ENCODE assay signal across 1 cellular context in the genomic region with DNA sequence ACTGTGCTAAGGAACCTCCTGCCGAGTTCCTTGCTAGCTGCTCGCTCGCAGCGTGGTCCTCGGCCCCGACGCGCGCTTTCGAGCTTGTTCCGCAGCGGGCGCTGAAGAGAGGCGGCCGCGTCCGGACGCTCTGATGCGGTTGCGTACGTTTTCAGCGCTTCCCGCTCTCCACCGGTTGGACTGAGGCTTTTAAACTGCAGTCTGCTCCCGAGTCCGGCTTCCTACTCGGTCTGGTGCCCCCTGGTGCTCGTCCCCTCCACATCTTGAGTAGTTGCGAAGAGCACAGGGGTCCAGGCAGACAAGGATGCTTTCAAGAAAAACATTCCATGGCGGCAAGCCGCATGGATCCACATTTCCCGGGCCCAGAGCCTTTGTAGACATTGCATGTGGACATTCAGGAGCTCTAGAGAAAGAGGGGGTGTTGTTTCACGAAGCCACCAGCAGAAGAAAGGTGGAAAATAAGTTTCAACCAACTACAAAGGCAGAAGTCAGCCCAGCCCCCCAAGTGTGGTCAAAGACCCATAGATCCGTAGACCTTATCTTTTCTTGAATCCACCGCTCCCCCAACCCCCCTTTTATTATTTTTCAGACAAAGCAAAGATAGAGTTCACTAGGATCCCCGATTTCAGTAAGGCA.
TF ChIP-seq lines count a peak whose summit lies in the region.

No MANE protein-coding gene starts in this region.

TF ChIP-seq in HepG2, 621 proteins besides CTCF, POLR2A, EP300 and RAD21 (continued from another document and continues in another):
- TF ChIP-seq ZNF264 (CRISPR knock-in tag; IDR thresholded peaks at IDR 0.05), result peak; percentile 86
- TF ChIP-seq KDM6A (CRISPR knock-in tag; IDR thresholded peaks at IDR 0.05; ENCODE audit: low read depth), result no peak
- TF ChIP-seq, protein P1, sequence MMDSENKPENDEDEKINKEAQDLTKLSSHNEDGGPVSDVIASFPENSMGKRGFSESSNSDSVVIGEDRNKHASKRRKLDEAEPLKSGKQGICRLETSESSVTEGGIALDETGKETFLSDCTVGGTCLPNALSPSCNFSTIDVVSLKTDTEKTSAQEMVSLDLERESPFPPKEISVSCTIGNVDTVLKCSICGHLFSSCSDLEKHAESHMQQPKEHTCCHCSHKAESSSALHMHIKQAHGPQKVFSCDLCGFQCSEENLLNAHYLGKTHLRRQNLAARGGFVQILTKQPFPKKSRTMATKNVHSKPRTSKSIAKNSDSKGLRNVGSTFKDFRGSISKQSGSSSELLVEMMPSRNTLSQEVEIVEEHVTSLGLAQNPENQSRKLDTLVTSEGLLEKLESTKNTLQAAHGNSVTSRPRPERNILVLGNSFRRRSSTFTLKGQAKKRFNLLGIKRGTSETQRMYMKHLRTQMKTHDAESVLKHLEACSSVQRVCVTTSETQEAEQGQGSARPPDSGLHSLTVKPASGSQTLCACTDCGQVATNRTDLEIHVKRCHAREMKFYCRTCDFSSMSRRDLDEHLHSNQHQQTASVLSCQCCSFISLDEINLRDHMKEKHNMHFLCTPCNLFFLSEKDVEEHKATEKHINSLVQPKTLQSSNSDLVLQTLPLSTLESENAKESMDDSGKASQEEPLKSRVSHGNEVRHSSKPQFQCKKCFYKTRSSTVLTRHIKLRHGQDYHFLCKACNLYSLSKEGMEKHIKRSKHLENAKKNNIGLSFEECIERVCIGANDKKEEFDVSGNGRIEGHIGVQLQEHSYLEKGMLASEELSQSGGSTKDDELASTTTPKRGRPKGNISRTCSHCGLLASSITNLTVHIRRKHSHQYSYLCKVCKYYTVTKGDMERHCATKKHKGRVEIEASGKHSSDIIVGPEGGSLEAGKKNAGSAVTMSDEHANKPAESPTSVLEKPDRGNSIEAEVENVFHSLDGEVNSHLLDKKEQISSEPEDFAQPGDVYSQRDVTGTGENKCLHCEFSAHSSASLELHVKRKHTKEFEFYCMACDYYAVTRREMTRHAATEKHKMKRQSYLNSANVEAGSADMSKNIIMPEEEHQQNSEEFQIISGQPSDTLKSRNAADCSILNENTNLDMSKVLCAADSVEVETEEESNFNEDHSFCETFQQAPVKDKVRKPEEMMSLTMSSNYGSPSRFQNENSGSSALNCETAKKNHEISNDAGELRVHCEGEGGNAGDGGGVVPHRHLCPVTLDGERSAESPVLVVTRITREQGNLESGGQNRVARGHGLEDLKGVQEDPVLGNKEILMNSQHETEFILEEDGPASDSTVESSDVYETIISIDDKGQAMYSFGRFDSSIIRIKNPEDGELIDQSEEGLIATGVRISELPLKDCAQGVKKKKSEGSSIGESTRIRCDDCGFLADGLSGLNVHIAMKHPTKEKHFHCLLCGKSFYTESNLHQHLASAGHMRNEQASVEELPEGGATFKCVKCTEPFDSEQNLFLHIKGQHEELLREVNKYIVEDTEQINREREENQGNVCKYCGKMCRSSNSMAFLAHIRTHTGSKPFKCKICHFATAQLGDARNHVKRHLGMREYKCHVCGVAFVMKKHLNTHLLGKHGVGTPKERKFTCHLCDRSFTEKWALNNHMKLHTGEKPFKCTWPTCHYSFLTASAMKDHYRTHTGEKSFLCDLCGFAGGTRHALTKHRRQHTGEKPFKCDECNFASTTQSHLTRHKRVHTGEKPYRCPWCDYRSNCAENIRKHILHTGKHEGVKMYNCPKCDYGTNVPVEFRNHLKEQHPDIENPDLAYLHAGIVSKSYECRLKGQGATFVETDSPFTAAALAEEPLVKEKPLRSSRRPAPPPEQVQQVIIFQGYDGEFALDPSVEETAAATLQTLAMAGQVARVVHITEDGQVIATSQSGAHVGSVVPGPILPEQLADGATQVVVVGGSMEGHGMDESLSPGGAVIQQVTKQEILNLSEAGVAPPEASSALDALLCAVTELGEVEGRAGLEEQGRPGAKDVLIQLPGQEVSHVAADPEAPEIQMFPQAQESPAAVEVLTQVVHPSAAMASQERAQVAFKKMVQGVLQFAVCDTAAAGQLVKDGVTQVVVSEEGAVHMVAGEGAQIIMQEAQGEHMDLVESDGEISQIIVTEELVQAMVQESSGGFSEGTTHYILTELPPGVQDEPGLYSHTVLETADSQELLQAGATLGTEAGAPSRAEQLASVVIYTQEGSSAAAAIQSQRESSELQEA (CRISPR knock-in tag; IDR thresholded peaks at IDR 0.05; ENCODE audit: not compliant biosample characterization), result peak; percentile 76
- TF ChIP-seq SP1 (IDR thresholded peaks at IDR 0.05), result no peak
- peak; percentile 33; the same call in 1 of the 2 replicates for TF ChIP-seq SP1 (CRISPR knock-in tag; IDR thresholded peaks at IDR 0.05)
- TF ChIP-seq SAP130 (CRISPR knock-in tag; IDR thresholded peaks at IDR 0.05; ENCODE audit: low read depth), result peak; percentile 87
- 0 out of 2 replicates have a peak, but pooled peaks have one; percentile 78 for TF ChIP-seq ZNF44 (CRISPR knock-in tag; IDR thresholded peaks at IDR 0.05)
- TF ChIP-seq ZNF761 (CRISPR knock-in tag; conservative IDR thresholded peaks at IDR 0.05), result 0 out of 2 replicates have a peak, but pooled peaks have one; percentile 24
- TF ChIP-seq HOXA7 (CRISPR knock-in tag; IDR thresholded peaks at IDR 0.05), result no peak
- peak; percentile 76; the same call in 1 of the 2 replicates for TF ChIP-seq MXD4 (CRISPR knock-in tag; IDR thresholded peaks at IDR 0.05)
- peak; percentile 43; the same call in 1 of the 2 replicates for TF ChIP-seq PHF20 (CRISPR knock-in tag; IDR thresholded peaks at IDR 0.05)
- TF ChIP-seq, protein P2, sequence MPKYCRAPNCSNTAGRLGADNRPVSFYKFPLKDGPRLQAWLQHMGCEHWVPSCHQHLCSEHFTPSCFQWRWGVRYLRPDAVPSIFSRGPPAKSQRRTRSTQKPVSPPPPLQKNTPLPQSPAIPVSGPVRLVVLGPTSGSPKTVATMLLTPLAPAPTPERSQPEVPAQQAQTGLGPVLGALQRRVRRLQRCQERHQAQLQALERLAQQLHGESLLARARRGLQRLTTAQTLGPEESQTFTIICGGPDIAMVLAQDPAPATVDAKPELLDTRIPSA (CRISPR knock-in tag; IDR thresholded peaks at IDR 0.05; ENCODE audit: borderline replicate concordance), result no peak
- TF ChIP-seq ERF (CRISPR knock-in tag; IDR thresholded peaks at IDR 0.05), result peak; percentile 91
- peak; percentile 55; the same call in 1 of the 2 replicates for TF ChIP-seq ZNF256 (CRISPR knock-in tag; conservative IDR thresholded peaks at IDR 0.05)
- no peak for TF ChIP-seq MLLT10 (CRISPR knock-in tag; IDR thresholded peaks at IDR 0.05)
- no peak for TF ChIP-seq MTF2 (CRISPR knock-in tag; IDR thresholded peaks at IDR 0.05; ENCODE audit: borderline replicate concordance)
- TF ChIP-seq, protein P3, sequence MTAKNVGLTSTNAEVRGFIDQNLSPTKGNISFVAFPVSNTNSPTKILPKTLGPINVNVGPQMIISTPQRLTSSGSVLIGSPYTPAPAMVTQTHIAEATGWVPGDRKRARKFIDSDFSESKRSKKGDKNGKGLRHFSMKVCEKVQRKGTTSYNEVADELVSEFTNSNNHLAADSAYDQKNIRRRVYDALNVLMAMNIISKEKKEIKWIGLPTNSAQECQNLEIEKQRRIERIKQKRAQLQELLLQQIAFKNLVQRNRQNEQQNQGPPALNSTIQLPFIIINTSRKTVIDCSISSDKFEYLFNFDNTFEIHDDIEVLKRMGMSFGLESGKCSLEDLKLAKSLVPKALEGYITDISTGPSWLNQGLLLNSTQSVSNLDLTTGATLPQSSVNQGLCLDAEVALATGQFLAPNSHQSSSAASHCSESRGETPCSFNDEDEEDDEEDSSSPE (CRISPR knock-in tag; IDR thresholded peaks at IDR 0.05), result peak; percentile 98
- TF ChIP-seq SIN3A (IDR thresholded peaks at IDR 0.05; ENCODE audit: borderline replicate concordance, low read depth, low read length), result peak; percentile 84; the same call in 1 of the 2 replicates
- peak; percentile 75 for TF ChIP-seq ZNF781 (CRISPR knock-in tag; IDR thresholded peaks at IDR 0.05; ENCODE audit: borderline replicate concordance, not compliant biosample characterization)
- TF ChIP-seq ZNF281 (CRISPR knock-in tag; IDR thresholded peaks at IDR 0.05; ENCODE audit: borderline replicate concordance), result peak; percentile 42; the same call in 1 of the 2 replicates
- TF ChIP-seq ZNF317 (CRISPR knock-in tag; IDR thresholded peaks at IDR 0.05), result peak; percentile 50; the same call in 1 of the 2 replicates
- peak; percentile 69; the same call in 1 of the 2 replicates for TF ChIP-seq ZNF224 (CRISPR knock-in tag; IDR thresholded peaks at IDR 0.05)
- peak; percentile 18 for TF ChIP-seq ZNF121 (CRISPR knock-in tag; IDR thresholded peaks at IDR 0.05)
- TF ChIP-seq GFI1 (CRISPR knock-in tag; IDR thresholded peaks at IDR 0.05; ENCODE audit: borderline replicate concordance), result peak; percentile 42; the same call in 1 of the 2 replicates
- TF ChIP-seq BATF2 (CRISPR knock-in tag; IDR thresholded peaks at IDR 0.05), result peak; percentile 53; the same call in 1 of the 2 replicates
- peak; percentile 78 for TF ChIP-seq KLF6 (CRISPR knock-in tag; IDR thresholded peaks at IDR 0.05)
- TF ChIP-seq MEIS1 (CRISPR knock-in tag; IDR thresholded peaks at IDR 0.05; ENCODE audit: borderline replicate concordance), result peak; percentile 63; the same call in 1 of the 2 replicates
- peak; percentile 82; the same call in 1 of the 2 replicates for TF ChIP-seq ZNF609 (CRISPR knock-in tag; IDR thresholded peaks at IDR 0.05; ENCODE audit: borderline replicate concordance)
- TF ChIP-seq PHB2 (IDR thresholded peaks at IDR 0.05; ENCODE audit: partially characterized antibody), result no peak
- no peak for TF ChIP-seq RARG (CRISPR knock-in tag; IDR thresholded peaks at IDR 0.05; ENCODE audit: low read depth)
- peak; percentile 70 for TF ChIP-seq TAF1 (CRISPR knock-in tag; IDR thresholded peaks at IDR 0.05)
- TF ChIP-seq CENPT (CRISPR knock-in tag; IDR thresholded peaks at IDR 0.05; ENCODE audit: low read depth), result peak; percentile 51; the same call in 1 of the 2 replicates
- peak; percentile 72; the same call in 1 of the 2 replicates for TF ChIP-seq SPEN (CRISPR knock-in tag; IDR thresholded peaks at IDR 0.05; ENCODE audit: low read depth)
- peak; percentile 71 for TF ChIP-seq ELF1 (CRISPR knock-in tag; IDR thresholded peaks at IDR 0.05)
- TF ChIP-seq ZNF607 (CRISPR knock-in tag; IDR thresholded peaks at IDR 0.05; ENCODE audit: borderline replicate concordance), result peak; percentile 80; the same call in 1 of the 2 replicates
- TF ChIP-seq TARDBP (CRISPR knock-in tag; IDR thresholded peaks at IDR 0.05), result peak; percentile 86
- 0 out of 2 replicates have a peak, but pooled peaks have one; percentile 78 for TF ChIP-seq ZNF552 (CRISPR knock-in tag; IDR thresholded peaks at IDR 0.05; ENCODE audit: borderline replicate concordance)
- no peak for TF ChIP-seq TCF12 (IDR thresholded peaks at IDR 0.05)
- no peak for TF ChIP-seq TCF12 (CRISPR knock-in tag; IDR thresholded peaks at IDR 0.05)
- peak; percentile 70; the same call in 1 of the 2 replicates for TF ChIP-seq ZNF672 (CRISPR knock-in tag; IDR thresholded peaks at IDR 0.05)
- peak; percentile 87; the same call in 1 of the 2 replicates for TF ChIP-seq YEATS4 (CRISPR knock-in tag; IDR thresholded peaks at IDR 0.05; ENCODE audit: borderline replicate concordance)
- peak; percentile 79; the same call in 1 of the 2 replicates for TF ChIP-seq ZNF644 (CRISPR knock-in tag; IDR thresholded peaks at IDR 0.05; ENCODE audit: low read depth)
- 0 out of 2 replicates have a peak, but pooled peaks have one; percentile 38 for TF ChIP-seq ZNF138 (CRISPR knock-in tag; IDR thresholded peaks at IDR 0.05; ENCODE audit: low read depth)
